Comparison of ENCODE assay signal across 1 cellular context in the genomic region with DNA sequence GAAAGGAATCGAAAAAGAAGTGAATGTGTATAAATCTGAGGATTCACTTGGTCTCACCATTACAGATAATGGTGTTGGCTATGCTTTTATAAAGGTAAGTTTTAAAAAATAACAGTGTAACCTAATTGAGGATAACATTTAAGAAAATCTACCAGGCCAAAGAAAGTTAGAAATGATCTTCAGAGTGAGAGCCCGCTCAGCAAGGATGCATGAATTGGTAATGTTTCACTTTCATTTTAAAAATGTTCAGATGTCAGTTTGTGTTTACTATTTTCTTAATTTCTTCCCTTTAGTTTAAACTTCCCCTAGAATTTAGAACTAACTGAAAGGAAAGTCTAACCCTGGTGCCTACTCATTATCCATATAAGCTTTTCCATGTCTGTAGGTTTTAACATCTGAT.
TF ChIP-seq lines count a peak whose summit lies in the region.

No MANE protein-coding gene starts in this region.

TF ChIP-seq in GM12878, 131 proteins besides CTCF, POLR2A, EP300 and RAD21 (continued from another document):
- no peak for TF ChIP-seq POU2F2 (IDR thresholded peaks at IDR 0.05; ENCODE audit: borderline replicate concordance, low read depth, low read length)
- TF ChIP-seq, protein P1, sequence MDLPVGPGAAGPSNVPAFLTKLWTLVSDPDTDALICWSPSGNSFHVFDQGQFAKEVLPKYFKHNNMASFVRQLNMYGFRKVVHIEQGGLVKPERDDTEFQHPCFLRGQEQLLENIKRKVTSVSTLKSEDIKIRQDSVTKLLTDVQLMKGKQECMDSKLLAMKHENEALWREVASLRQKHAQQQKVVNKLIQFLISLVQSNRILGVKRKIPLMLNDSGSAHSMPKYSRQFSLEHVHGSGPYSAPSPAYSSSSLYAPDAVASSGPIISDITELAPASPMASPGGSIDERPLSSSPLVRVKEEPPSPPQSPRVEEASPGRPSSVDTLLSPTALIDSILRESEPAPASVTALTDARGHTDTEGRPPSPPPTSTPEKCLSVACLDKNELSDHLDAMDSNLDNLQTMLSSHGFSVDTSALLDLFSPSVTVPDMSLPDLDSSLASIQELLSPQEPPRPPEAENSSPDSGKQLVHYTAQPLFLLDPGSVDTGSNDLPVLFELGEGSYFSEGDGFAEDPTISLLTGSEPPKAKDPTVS (IDR thresholded peaks at IDR 0.05; ENCODE audit: low read depth, low read length) = no peak
TF ChIP-seq in GM12878: peak in this region for 0.
